In genomic region chr6:37679539-37680476, GRCh38 we compare ENCODE assay signal across 1 cellular context.
TF ChIP-seq lines count a peak whose summit lies in the region.

No MANE protein-coding gene starts in this region.

TF ChIP-seq in H1, 55 proteins besides CTCF, POLR2A, EP300 and RAD21:
- TF ChIP-seq CHD7 (IDR thresholded peaks at IDR 0.05; ENCODE audit: insufficient replicate concordance, low read length) (no peak), MAX (IDR thresholded peaks at IDR 0.05) (0 out of 2 replicates have a peak, but pooled peaks have one; percentile 9)
